1 cellular context compared by ENCODE assay signal in genomic region chr9:133468374-133468773, GRCh38.
TF ChIP-seq lines count a peak whose summit lies in the region.

No MANE protein-coding gene starts in this region.

TF ChIP-seq in H1, 55 proteins besides CTCF, POLR2A, EP300 and RAD21:
- TF ChIP-seq SUZ12 (IDR thresholded peaks at IDR 0.05; ENCODE audit: low read length) (no peak), CTBP2 (IDR thresholded peaks at IDR 0.05; ENCODE audit: borderline replicate concordance, insufficient read depth, insufficient read length, low read length) (no peak)
